ENCODE assay signal across 7 cellular contexts in genomic region chr19:52096416-52096815, GRCh38. TPM values are rescaled to one million over a fixed set of nuclear protein-coding genes. Genes with fewer than 3 reads are reported as not detected.
DNase-seq lines count a peak whose midpoint lies in the region; ATAC-seq and TF ChIP-seq lines count a peak whose summit lies in the region.
"Not testable (repeated sequence)": the region's sequence is repeated elsewhere in the genome, so short reads cannot be mapped to it uniquely, and the experiment has no call there.

No MANE protein-coding gene starts in this region.

- H3K36me3 Mint-ChIP-seq in Caco-2 (ENCODE audit: insufficient read depth, unreplicated experiment) (peaks cover 43% of the 10 kb centered on the region), natural killer cell (peaks cover 15% of the 10 kb centered on the region)
- peaks cover 40% of the 10 kb centered on the region for H3K36me3 Mint-ChIP-seq in T-helper 1 cell treated with Interleukin-12 subunit alpha and Interleukin-12 subunit beta and Interleukin-4 antibody, amounts not matched to agents 30 μg/mL and 1 μg/mL, for 36 hours (ENCODE audit: low read depth)
- peaks cover 32% of the 10 kb centered on the region for H3K36me3 Mint-ChIP-seq in activated T-helper 1 cell treated with anti-CD3 and anti-CD28 coated beads, Interleukin-12 subunit alpha, Interleukin-12 subunit beta, Interleukin-2, Interleukin-4 antibody, amounts not matched to agents 30 ng/mL and 10 ng/mL and 1 ng/mL, durations not matched to agents 14 hours and 24 hours and 36 hours (ENCODE audit: low read depth)
- H3K36me3 Mint-ChIP-seq in central memory CD8-positive, alpha-beta T cell (ENCODE audit: insufficient read depth) = peaks cover 14% of the 10 kb centered on the region

- not testable (repeated sequence) for H3K27me3 ChIP-seq in Caco-2 (replicated peaks; ENCODE audit: control insufficient read depth, insufficient read depth, low read length); heart left ventricle; rectal smooth muscle tissue (ENCODE audit: control insufficient read depth, insufficient read depth, low read length)

- H3K4me1 ChIP-seq in Caco-2; rectal smooth muscle tissue (ENCODE audit: control insufficient read depth, insufficient read depth, low read length): not testable (repeated sequence)
- peaks cover 0 to 24% (median 15%) of the 10 kb centered on the region in 12 donors for H3K4me1 ChIP-seq in heart left ventricle

- not testable (repeated sequence) for BruUV-seq in Caco-2 (replicated peaks; lab: Mats Ljungman, UMichigan)

- not testable (repeated sequence) for H3K27ac Mint-ChIP-seq in Caco-2 (ENCODE audit: unreplicated experiment); T-helper 1 cell treated with Interleukin-12 subunit alpha and Interleukin-12 subunit beta and Interleukin-4 antibody, amounts not matched to agents 30 μg/mL and 1 μg/mL, for 36 hours; activated T-helper 1 cell treated with anti-CD3 and anti-CD28 coated beads, Interleukin-12 subunit alpha, Interleukin-12 subunit beta, Interleukin-2, Interleukin-4 antibody, amounts not matched to agents 30 ng/mL and 10 ng/mL and 1 ng/mL, durations not matched to agents 14 hours and 24 hours and 36 hours; central memory CD8-positive, alpha-beta T cell (ENCODE audit: low read depth)
- peak overlapping the region; percentile 91 to 94 for H3K27ac Mint-ChIP-seq in natural killer cell

- H3K4me3 ChIP-seq in Caco-2 (ENCODE audit: low read depth, low read length); rectal smooth muscle tissue (ENCODE audit: low read length): not testable (repeated sequence)
- peak overlapping the region in 4 of 12 donors; percentile 69 to 99 (median 89) for H3K4me3 ChIP-seq in heart left ventricle

- peak overlapping the region; percentile 92 for H3K4me3 Mint-ChIP-seq in Caco-2 (ENCODE audit: unreplicated experiment)
- H3K4me3 Mint-ChIP-seq in T-helper 1 cell treated with Interleukin-12 subunit alpha and Interleukin-12 subunit beta and Interleukin-4 antibody, amounts not matched to agents 30 μg/mL and 1 μg/mL, for 36 hours = peak overlapping the region; percentile 96
- H3K4me3 Mint-ChIP-seq in activated T-helper 1 cell treated with anti-CD3 and anti-CD28 coated beads, Interleukin-12 subunit alpha, Interleukin-12 subunit beta, Interleukin-2, Interleukin-4 antibody, amounts not matched to agents 30 ng/mL and 10 ng/mL and 1 ng/mL, durations not matched to agents 14 hours and 24 hours and 36 hours = peak overlapping the region; percentile 92
- peak overlapping the region; percentile 95 for H3K4me3 Mint-ChIP-seq in central memory CD8-positive, alpha-beta T cell
- peak overlapping the region; percentile 99 for H3K4me3 Mint-ChIP-seq in natural killer cell

- not testable (repeated sequence) for TF ChIP-seq POLR2A in heart left ventricle (IDR thresholded peaks at IDR 0.05)

- ATAC-seq in central memory CD8-positive, alpha-beta T cell (replicated peaks; ENCODE audit: extremely low read depth, poor library complexity, severe bottlenecking); heart left ventricle; natural killer cell: not testable (repeated sequence)

- DNase-seq in Caco-2; activated T-helper 1 cell treated with anti-CD3 and anti-CD28 coated beads, Interleukin-12 subunit alpha, Interleukin-12 subunit beta, Interleukin-2, Interleukin-4 antibody, amounts not matched to agents 30 ng/mL and 10 ng/mL and 1 ng/mL, durations not matched to agents 14 hours and 24 hours and 36 hours (ENCODE audit: low spot score); central memory CD8-positive, alpha-beta T cell (ENCODE audit: low spot score in 2 of 2); heart left ventricle; natural killer cell: not testable (repeated sequence)

- H3K9ac ChIP-seq in rectal smooth muscle tissue (ENCODE audit: low read length) = not testable (repeated sequence)

- H3K27ac ChIP-seq in heart left ventricle (peak overlapping the region in 8 of 12 donors; percentile 32 to 86 (median 64)), rectal smooth muscle tissue (ENCODE audit: low read depth, low read length) (peak overlapping the region; percentile 79)

- H3K9me3 ChIP-seq in Caco-2 (peaks cover 49% of the 10 kb centered on the region), heart left ventricle (peaks cover 0 to 53% (median 14%) of the 10 kb centered on the region in 12 donors)

- POLR2A ChIA-PET in Caco-2 (lab: Charles Lee) = not testable (repeated sequence)

- not testable (repeated sequence) for TF ChIP-seq CTCF in Caco-2 (IDR thresholded peaks at IDR 0.05; ENCODE audit: insufficient read depth in 1 of 2, low read depth in 1 of 2, low read length in 1 of 2, severe bottlenecking in 1 of 2, unreplicated experiment in 1 of 2); heart left ventricle (IDR thresholded peaks at IDR 0.05); natural killer cell (IDR thresholded peaks at IDR 0.05)

- H3K4me1 Mint-ChIP-seq in Caco-2 (ENCODE audit: low read depth, unreplicated experiment) = peaks cover 16% of the 10 kb centered on the region
- peaks cover 24% of the 10 kb centered on the region for H3K4me1 Mint-ChIP-seq in T-helper 1 cell treated with Interleukin-12 subunit alpha and Interleukin-12 subunit beta and Interleukin-4 antibody, amounts not matched to agents 30 μg/mL and 1 μg/mL, for 36 hours (ENCODE audit: low read depth)
- H3K4me1 Mint-ChIP-seq in activated T-helper 1 cell treated with anti-CD3 and anti-CD28 coated beads, Interleukin-12 subunit alpha, Interleukin-12 subunit beta, Interleukin-2, Interleukin-4 antibody, amounts not matched to agents 30 ng/mL and 10 ng/mL and 1 ng/mL, durations not matched to agents 14 hours and 24 hours and 36 hours (ENCODE audit: low read depth) = peaks cover 22% of the 10 kb centered on the region
- peaks cover 34% of the 10 kb centered on the region for H3K4me1 Mint-ChIP-seq in central memory CD8-positive, alpha-beta T cell
- peaks cover 39 to 40% of the 10 kb centered on the region in 2 donors for H3K4me1 Mint-ChIP-seq in natural killer cell

- H3K36me3 ChIP-seq in Caco-2 (ENCODE audit: control insufficient read depth, insufficient read depth, low read length); rectal smooth muscle tissue (ENCODE audit: control insufficient read depth, insufficient read depth, low read length): not testable (repeated sequence)
- H3K36me3 ChIP-seq in heart left ventricle = peaks cover 0 to 26% (median 6%) of the 10 kb centered on the region in 9 donors

- not testable (repeated sequence) for H3K27me3 Mint-ChIP-seq in Caco-2 (ENCODE audit: insufficient read depth, unreplicated experiment); T-helper 1 cell treated with Interleukin-12 subunit alpha and Interleukin-12 subunit beta and Interleukin-4 antibody, amounts not matched to agents 30 μg/mL and 1 μg/mL, for 36 hours (ENCODE audit: low read depth); activated T-helper 1 cell treated with anti-CD3 and anti-CD28 coated beads, Interleukin-12 subunit alpha, Interleukin-12 subunit beta, Interleukin-2, Interleukin-4 antibody, amounts not matched to agents 30 ng/mL and 10 ng/mL and 1 ng/mL, durations not matched to agents 14 hours and 24 hours and 36 hours (ENCODE audit: insufficient read depth); central memory CD8-positive, alpha-beta T cell; natural killer cell (ENCODE audit: low read depth in 2 of 2)

- CTCF ChIA-PET in Caco-2 (lab: Charles Lee) = not testable (repeated sequence)

- 82 to 97% (median 85%) methylated on average over 3 of the region's 3 CpGs for WGBS in heart left ventricle, 4 donors

- intact Hi-C loops in Caco-2 (cut with micrococcal nuclease; ENCODE audit: unreplicated experiment); activated T-helper 1 cell treated with anti-CD3 and anti-CD28 coated beads, Interleukin-12 subunit alpha, Interleukin-12 subunit beta, Interleukin-2, Interleukin-4 antibody, amounts not matched to agents 30 ng/mL and 10 ng/mL and 1 ng/mL, durations not matched to agents 14 hours and 24 hours and 36 hours (cut with micrococcal nuclease): not testable (repeated sequence)
- intact Hi-C loops in heart left ventricle (cut with DNase I) (loop anchor here in 1 of 10 donors (5.0 kb wide), 1 partner anchor 41 kb away; the partner anchor contains the start of gene ZNF616), natural killer cell (cut with micrococcal nuclease) (loop anchor here (5.0 kb wide), 1 partner anchor 41 kb away; the partner anchor contains the start of gene ZNF616)

- H3K9me3 Mint-ChIP-seq in Caco-2 (ENCODE audit: unreplicated experiment) = peaks cover 48% of the 10 kb centered on the region
- peaks cover 75% of the 10 kb centered on the region for H3K9me3 Mint-ChIP-seq in T-helper 1 cell treated with Interleukin-12 subunit alpha and Interleukin-12 subunit beta and Interleukin-4 antibody, amounts not matched to agents 30 μg/mL and 1 μg/mL, for 36 hours
- H3K9me3 Mint-ChIP-seq in activated T-helper 1 cell treated with anti-CD3 and anti-CD28 coated beads, Interleukin-12 subunit alpha, Interleukin-12 subunit beta, Interleukin-2, Interleukin-4 antibody, amounts not matched to agents 30 ng/mL and 10 ng/mL and 1 ng/mL, durations not matched to agents 14 hours and 24 hours and 36 hours = peaks cover 76% of the 10 kb centered on the region
- H3K9me3 Mint-ChIP-seq in central memory CD8-positive, alpha-beta T cell = peaks cover 11% of the 10 kb centered on the region
- not testable (repeated sequence) for H3K9me3 Mint-ChIP-seq in natural killer cell

RNA-seq across cellular contexts. Expression of gene ZNF841, which starts 0.9 kb away (rescaled TPM):
- total RNA-seq in Caco-2 (2022) (14.9 and 16.7 TPM in 2 replicates), heart left ventricle (10 to 100 TPM in 3 of 9 donors, 1 to 10 TPM in 6; 6.8 to 12.9 (median 8.5) TPM), natural killer cell (10 to 100 TPM; 32.4 to 47.7 (median 47.4) TPM)
- 13.7 and 16.1 TPM in 2 replicates for total RNA-seq in activated T-helper 1 cell treated with anti-CD3 and anti-CD28 coated beads, Interleukin-12 subunit alpha, Interleukin-12 subunit beta, Interleukin-2, Interleukin-4 antibody, amounts not matched to agents 30 ng/mL and 10 ng/mL and 1 ng/mL, durations not matched to agents 14 hours and 24 hours and 36 hours
- polyA plus RNA-seq in heart left ventricle = 1 to 10 TPM; 6.2 to 6.8 TPM

RNA-seq across cellular contexts. Expression of gene ZNF616, which starts 43.3 kb away (rescaled TPM):
- total RNA-seq in Caco-2 (2022) = 5.7 and 7.1 TPM in 2 replicates
- total RNA-seq in activated T-helper 1 cell treated with anti-CD3 and anti-CD28 coated beads, Interleukin-12 subunit alpha, Interleukin-12 subunit beta, Interleukin-2, Interleukin-4 antibody, amounts not matched to agents 30 ng/mL and 10 ng/mL and 1 ng/mL, durations not matched to agents 14 hours and 24 hours and 36 hours = 4.1 and 6.7 TPM in 2 replicates
- total RNA-seq in heart left ventricle = 10 to 100 TPM in 1 of 9 donors, 1 to 10 TPM in 8; 1.8 to 10.0 (median 6.7) TPM
- 1 to 10 TPM; 1.7 to 3.4 TPM for polyA plus RNA-seq in heart left ventricle
- total RNA-seq in natural killer cell = 1 to 10 TPM; 3.8 to 7.1 (median 4.8) TPM

RNA-seq across cellular contexts. Expression of gene ZNF432, which starts 47.8 kb away (rescaled TPM):
- total RNA-seq in Caco-2 (2022) = 7.0 and 10.5 TPM in 2 replicates
- 12.5 and 15.0 TPM in 2 replicates for total RNA-seq in activated T-helper 1 cell treated with anti-CD3 and anti-CD28 coated beads, Interleukin-12 subunit alpha, Interleukin-12 subunit beta, Interleukin-2, Interleukin-4 antibody, amounts not matched to agents 30 ng/mL and 10 ng/mL and 1 ng/mL, durations not matched to agents 14 hours and 24 hours and 36 hours
- total RNA-seq in heart left ventricle = 10 to 100 TPM in 1 of 9 donors, 1 to 10 TPM in 8; 3.4 to 10.9 (median 8.2) TPM
- 1 to 10 TPM; 5.4 to 8.0 TPM for polyA plus RNA-seq in heart left ventricle
- 10 to 100 TPM; 19.7 to 33.7 (median 32.4) TPM for total RNA-seq in natural killer cell
